In genomic region chr16:89556750-89557149, GRCh38 we compare ENCODE assay signal across 1 cellular context.
TF ChIP-seq lines count a peak whose summit lies in the region.

No MANE protein-coding gene starts in this region.

TF ChIP-seq in GM23338, 12 proteins besides CTCF, POLR2A, EP300 and RAD21 (continued from another document):
- TF ChIP-seq REST (IDR thresholded peaks at IDR 0.05; ENCODE audit: unreplicated experiment) = no peak
- no peak for TF ChIP-seq EZH2 (IDR thresholded peaks at IDR 0.05; ENCODE audit: low read depth, unreplicated experiment)
- TF ChIP-seq ZNF331 (CRISPR knock-in tag; IDR thresholded peaks at IDR 0.05; ENCODE audit: low read depth) = no peak
- TF ChIP-seq POLR2AphosphoS5 (IDR thresholded peaks at IDR 0.05; ENCODE audit: low read depth) = no peak
- no peak for TF ChIP-seq JUNB (IDR thresholded peaks at IDR 0.05; ENCODE audit: unreplicated experiment)
- no peak for TF ChIP-seq ETS1 (IDR thresholded peaks at IDR 0.05)
- TF ChIP-seq CREB1 (CRISPR knock-in tag; IDR thresholded peaks at IDR 0.05; ENCODE audit: low read depth) = no peak
